In the genomic region with DNA sequence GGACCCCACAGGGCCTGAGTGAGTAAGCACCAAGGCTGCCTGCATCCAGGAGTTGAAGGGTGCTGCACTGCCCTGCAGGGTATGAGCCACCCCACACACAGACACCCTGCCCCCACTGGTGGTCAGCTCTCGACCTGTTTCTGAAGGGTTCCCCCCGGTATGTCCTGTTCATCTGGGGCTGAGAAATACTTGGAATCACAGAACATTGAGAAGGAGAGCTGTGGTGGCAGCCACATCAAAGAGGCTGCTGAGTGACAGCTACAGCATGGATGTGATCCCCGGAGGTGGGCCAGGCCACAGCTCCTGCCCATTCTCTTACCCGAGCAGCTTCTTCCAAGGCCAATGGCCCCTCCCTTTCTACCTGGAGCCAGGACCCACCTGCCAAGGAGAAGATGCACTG, we compare ENCODE assay signal across 21 cellular contexts.
"Had no signal": no experiment of that assay in that cellular context is flagged by ENCODE, and none has a peak within 500 bp of the region (broad histone marks: within the 10 kb centered on the region; RNA-seq: fewer than 3 reads in every experiment).

No MANE protein-coding gene starts in this region.

- H3K79me2 ChIP-seq: parathyroid adenoma had no signal

- H3K9me3 Mint-ChIP-seq: natural killer cell had no signal

- ATAC-seq: natural killer cell, psoas muscle, right lobe of liver had no signal

- H3K27me3 ChIP-seq: dorsolateral prefrontal cortex, esophagus muscularis mucosa, neural progenitor cell, right lobe of liver, stomach, transverse colon had no signal

- H3K9ac ChIP-seq: neural progenitor cell, parathyroid adenoma had no signal

- H3K9me3 ChIP-seq: esophagus muscularis mucosa, left lung, psoas muscle, right lobe of liver, stomach, thoracic aorta, transverse colon had no signal

- H3K4me3 ChIP-seq: coronary artery, dorsolateral prefrontal cortex, esophagus muscularis mucosa, left lung, lung, neural progenitor cell, psoas muscle, right lobe of liver, spleen, stomach, thoracic aorta, transverse colon had no signal

- H3K36me3 ChIP-seq: left lung, neural progenitor cell, right lobe of liver, thoracic aorta, transverse colon had no signal

- H3K4me3 Mint-ChIP-seq: immature natural killer cell, natural killer cell, neural progenitor cell had no signal

- DNase-seq: central memory CD4-positive, alpha-beta T cell; dorsolateral prefrontal cortex; effector CD8-positive, alpha-beta T cell; immature natural killer cell; left lung; natural killer cell; psoas muscle; retina; right lobe of liver; spleen; stimulated activated naive CD4-positive, alpha-beta T cell; stomach; substantia nigra; transverse colon had no signal

- H3K27ac Mint-ChIP-seq: immature natural killer cell, natural killer cell, neural progenitor cell had no signal

- H3K4me2 ChIP-seq: neural progenitor cell had no signal

- H2AFZ ChIP-seq: neural progenitor cell, parathyroid adenoma had no signal

- H3K27ac ChIP-seq: coronary artery, dorsolateral prefrontal cortex, epithelial cell of prostate, esophagus muscularis mucosa, left lung, neural progenitor cell, parathyroid adenoma, psoas muscle, right lobe of liver, spleen, stomach, thoracic aorta, transverse colon had no signal

- H3K4me1 ChIP-seq: neural progenitor cell, parathyroid adenoma, psoas muscle, right lobe of liver had no signal
